Comparison of ENCODE assay signal across 8 cellular contexts in genomic region chr12:56079729-56080555, GRCh38. TPM values are rescaled to one million over a fixed set of nuclear protein-coding genes. Genes with fewer than 3 reads are reported as not detected.
DNase-seq lines count a peak whose midpoint lies in the region; ATAC-seq, FAIRE-seq and TF ChIP-seq lines count a peak whose summit lies in the region.

ERBB3 (plus strand) TSS chr12:56080165; CDS start chr12:56080301, 136 bp downstream.

- H3K4me1 Mint-ChIP-seq in neural crest cell = peaks cover 39% of the 10 kb centered on the region

- no peaks in the 10 kb centered on the region for H3K9me3 ChIP-seq in stomach smooth muscle (ENCODE audit: control insufficient read depth in 2 of 2, low read length in 2 of 2)

- H3K4me3 Mint-ChIP-seq in neural crest cell = peak within 1 kb of the TSS; percentile 96

- ATAC-seq in GM19455 (IDR thresholded peaks at IDR 0.05; ENCODE audit: unreplicated experiment) = no peak

- H3K4me3 ChIP-seq in GM06990 (replicated peaks; ENCODE audit: low read depth, low read length) = peak within 1 kb of the TSS; percentile 61
- H3K4me3 ChIP-seq in fibroblast of villous mesenchyme (ENCODE audit: low read depth, low read length) = peak within 1 kb of the TSS; percentile 70
- H3K4me3 ChIP-seq in stomach smooth muscle (ENCODE audit: low read length in 2 of 2) = peak within 1 kb of the TSS; percentile 74 to 86

- H3K4me1 ChIP-seq in stomach smooth muscle (ENCODE audit: control insufficient read depth, insufficient read depth, low read length) = peaks cover 16% of the 10 kb centered on the region

- DNase-seq in GM06990 (ENCODE audit: extremely low read depth, insufficient read length) (peak; percentile 41), HS-5 (ENCODE audit: low read depth) (peak; percentile 62), RCC 7860 (ENCODE audit: low spot score) (peak; percentile 48), activated gamma-delta T cell (lab: John Stamatoyannopoulos, UW) (peak; percentile 50), fibroblast of villous mesenchyme (ENCODE audit: low read depth) (peak; percentile 76), neural crest cell (ENCODE audit: low read depth, low spot score) (peak; percentile 50)

- H3K36me3 Mint-ChIP-seq in neural crest cell (ENCODE audit: low read depth) = peaks cover 4% of the 10 kb centered on the region

- H3K27me3 Mint-ChIP-seq in neural crest cell (ENCODE audit: low read depth) = peaks cover 41% of the 10 kb centered on the region

- H3K27ac Mint-ChIP-seq in neural crest cell (ENCODE audit: unreplicated experiment) = peak within 1 kb of the TSS; percentile 97

- H3K27me3 ChIP-seq in GM06990 (replicated peaks; ENCODE audit: control insufficient read depth, insufficient read depth, low read length) (peaks cover 4% of the 10 kb centered on the region), stomach smooth muscle (ENCODE audit: control insufficient read depth in 1 of 2, insufficient read depth in 2 of 2, low read length in 2 of 2) (peaks cover 11 to 21% of the 10 kb centered on the region in 2 donors)

- no peak for FAIRE-seq in RCC 7860 (lab: Jason Lieb, UNC)

- H3K27ac ChIP-seq in stomach smooth muscle (ENCODE audit: low read length) = no peak within 1 kb of the TSS

- TF ChIP-seq CTCF in GM06990 (IDR thresholded peaks at IDR 0.05; ENCODE audit: insufficient read depth, low read length, poor library complexity, severe bottlenecking) (no peak), fibroblast of villous mesenchyme (IDR thresholded peaks at IDR 0.05; ENCODE audit: insufficient read depth, low read depth, low read length) (peak; percentile 2), neural crest cell (conservative IDR thresholded peaks at IDR 0.05) (no peak)

- no peaks in the 10 kb centered on the region for H3K9me3 Mint-ChIP-seq in neural crest cell

- no peaks in the 10 kb centered on the region for H3K36me3 ChIP-seq in GM06990 (ENCODE audit: control insufficient read depth, insufficient read depth, low read length)
- H3K36me3 ChIP-seq in stomach smooth muscle (ENCODE audit: control insufficient read depth in 2 of 2, insufficient read depth in 2 of 2, low read length in 2 of 2) = no peaks in the 10 kb centered on the region

- peak within 1 kb of the TSS; percentile 35 to 47 for H3K9ac ChIP-seq in stomach smooth muscle (ENCODE audit: low read length in 2 of 2)

RNA-seq across cellular contexts. Expression of gene ERBB3, which starts in this region (rescaled TPM):
- total RNA-seq in fibroblast of villous mesenchyme = 0.32 and 1.7 TPM in 2 replicates
- total RNA-seq in neural crest cell = 144 and 152 TPM in 2 replicates

Comparison
In these comparisons a context has a peak if more than half of its experiments do, and no peak if none do; other contexts are left out.
1. RNA of gene ERBB3 (total RNA-seq): 144 to 152 TPM in neural crest cell; 0.32 to 1.7 TPM in fibroblast of villous mesenchyme; every median in the first group is over 10 times any median in the second.
2. Peak in every context shown above with its lines, with median percentiles within 50 percentile points of each other: DNase-seq and H3K4me3 ChIP-seq.